ENCODE assay signal across 29 cellular contexts in the genomic region with DNA sequence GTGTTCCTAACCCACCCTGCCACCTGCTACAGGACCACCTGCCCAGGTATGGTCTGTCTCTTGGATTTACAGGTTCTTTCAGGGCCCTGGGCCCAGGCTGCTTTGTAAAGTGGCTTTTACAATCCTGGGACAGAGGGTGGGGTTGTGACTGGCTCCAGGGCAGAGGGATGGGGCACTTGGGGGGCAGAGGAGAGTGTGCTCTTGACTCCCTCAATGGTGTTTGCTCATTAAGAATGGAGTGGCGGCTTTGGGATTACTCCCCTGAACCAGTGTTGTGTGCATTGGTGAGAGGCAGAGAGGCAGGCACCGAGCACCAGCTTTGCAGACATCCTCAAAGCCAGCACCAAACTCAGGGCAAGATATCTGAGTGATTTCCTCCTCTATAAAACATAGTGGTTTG. TPM values are rescaled to one million over a fixed set of nuclear protein-coding genes. Genes with fewer than 3 reads are reported as not detected.
"Had no signal": no experiment of that assay in that cellular context is flagged by ENCODE, and none has a peak within 500 bp of the region (broad histone marks: within the 10 kb centered on the region; RNA-seq: fewer than 3 reads in every experiment).

No MANE protein-coding gene starts in this region.

- H3K9me3 Mint-ChIP-seq: activated B cell treated with CpG ODN at 0.5 μM for 24 hours; activated CD4-positive, alpha-beta T cell treated with anti-CD3 and anti-CD28 coated beads, Interleukin-2, amount 10 ng/mL, durations not matched to agents 24 days and 14 days; activated T-cell treated with anti-CD3 and anti-CD28 coated beads, Interleukin-2, amount 50 U/mL, for 24 hours; brain; T-cell had no signal

- DNase-seq: activated B cell treated with CpG ODN at 0.5 μM for 24 hours; activated CD4-positive, alpha-beta T cell treated with anti-CD3 and anti-CD28 coated beads for 1 hour; activated CD4-positive, alpha-beta T cell treated with anti-CD3 and anti-CD28 coated beads, Interleukin-2, amount 10 ng/mL, durations not matched to agents 24 days and 14 days; activated CD4-positive, alpha-beta T cell treated with anti-CD3 and anti-CD28 coated beads, Interleukin-2, amount 50 U/mL, for 48 hours; activated CD8-positive, alpha-beta memory T cell treated with anti-CD3 and anti-CD28 coated beads, Interleukin-2, amount 10 ng/mL, durations not matched to agents 7 days and 5 days; activated gamma-delta T cell treated with Interleukin-2 at 50 U/mL for 16 hours; activated T-cell treated with anti-CD3 and anti-CD28 coated beads, Interleukin-2, amount 50 U/mL, for 24 hours; amygdala; IMR-90; Kasumi-1; KBM-7; NCI-H1105 treated with DMSO at 0.1 percent for 48 hours; NCI-H1436 treated with DMSO at 0.1 percent for 48 hours; NCI-H187 treated with DMSO at 0.1 percent for 48 hours; NCI-H2081 treated with DMSO at 0.1 percent for 48 hours; NCI-H345; NCI-H510A; NCI-H526 treated with DMSO at 0.1 percent for 48 hours; NK-92 treated with Interleukin-12 subunit alpha and Interleukin-12 subunit beta, amount 100 ng/mL, for 24 hours; OCI-M1; RPMI8226; T-cell; T-helper 2 cell; T1000 had no signal

- H3K27ac Mint-ChIP-seq: activated B cell treated with CpG ODN at 0.5 μM for 24 hours; activated CD4-positive, alpha-beta T cell treated with anti-CD3 and anti-CD28 coated beads, Interleukin-2, amount 10 ng/mL, durations not matched to agents 24 days and 14 days; activated CD8-positive, alpha-beta memory T cell treated with anti-CD3 and anti-CD28 coated beads, Interleukin-2, amount 10 ng/mL, durations not matched to agents 7 days and 5 days; activated naive CD8-positive, alpha-beta T cell; activated T-cell treated with anti-CD3 and anti-CD28 coated beads, Interleukin-2, amount 50 U/mL, for 24 hours; brain; T-cell had no signal

- H3K27ac ChIP-seq: SK-N-MC had no signal

- H3K27me3 Mint-ChIP-seq: activated CD4-positive, alpha-beta T cell treated with anti-CD3 and anti-CD28 coated beads, Interleukin-2, amount 10 ng/mL, durations not matched to agents 24 days and 14 days had no signal

- H3K4me1 Mint-ChIP-seq: activated B cell treated with CpG ODN at 0.5 μM for 24 hours; activated CD4-positive, alpha-beta T cell treated with anti-CD3 and anti-CD28 coated beads, Interleukin-2, amount 10 ng/mL, durations not matched to agents 24 days and 14 days; activated CD8-positive, alpha-beta memory T cell treated with anti-CD3 and anti-CD28 coated beads, Interleukin-2, amount 10 ng/mL, durations not matched to agents 7 days and 5 days; brain; T-cell had no signal

- H3K36me3 Mint-ChIP-seq: activated CD8-positive, alpha-beta memory T cell treated with anti-CD3 and anti-CD28 coated beads, Interleukin-2, amount 10 ng/mL, durations not matched to agents 7 days and 5 days; activated naive CD8-positive, alpha-beta T cell; brain; T-cell had no signal

- H3K4me3 Mint-ChIP-seq: activated B cell treated with CpG ODN at 0.5 μM for 24 hours; activated CD4-positive, alpha-beta T cell treated with anti-CD3 and anti-CD28 coated beads, Interleukin-2, amount 10 ng/mL, durations not matched to agents 24 days and 14 days; activated CD8-positive, alpha-beta memory T cell treated with anti-CD3 and anti-CD28 coated beads, Interleukin-2, amount 10 ng/mL, durations not matched to agents 7 days and 5 days; activated naive CD8-positive, alpha-beta T cell; activated T-cell treated with anti-CD3 and anti-CD28 coated beads, Interleukin-2, amount 50 U/mL, for 24 hours; brain; T-cell had no signal

- ATAC-seq: activated CD8-positive, alpha-beta memory T cell treated with anti-CD3 and anti-CD28 coated beads, Interleukin-2, amount 10 ng/mL, durations not matched to agents 7 days and 5 days; Panc1; Right ventricle myocardium inferior; T-cell had no signal

RNA-seq across cellular contexts. Expression of a gene that starts 43.5 kb away (rescaled TPM):
- total RNA-seq: activated B cell treated with CpG ODN at 0.5 μM for 24 hours; activated CD4-positive, alpha-beta T cell treated with anti-CD3 and anti-CD28 coated beads, Interleukin-2, amount 10 ng/mL, durations not matched to agents 24 days and 14 days; activated CD8-positive, alpha-beta memory T cell treated with anti-CD3 and anti-CD28 coated beads, Interleukin-2, amount 10 ng/mL, durations not matched to agents 7 days and 5 days; IMR-90; Right ventricle myocardium inferior; T-cell had no signal
- polyA plus RNA-seq: IMR-90 had no signal
